ENCODE assay signal across 32 cellular contexts in the genomic region with DNA sequence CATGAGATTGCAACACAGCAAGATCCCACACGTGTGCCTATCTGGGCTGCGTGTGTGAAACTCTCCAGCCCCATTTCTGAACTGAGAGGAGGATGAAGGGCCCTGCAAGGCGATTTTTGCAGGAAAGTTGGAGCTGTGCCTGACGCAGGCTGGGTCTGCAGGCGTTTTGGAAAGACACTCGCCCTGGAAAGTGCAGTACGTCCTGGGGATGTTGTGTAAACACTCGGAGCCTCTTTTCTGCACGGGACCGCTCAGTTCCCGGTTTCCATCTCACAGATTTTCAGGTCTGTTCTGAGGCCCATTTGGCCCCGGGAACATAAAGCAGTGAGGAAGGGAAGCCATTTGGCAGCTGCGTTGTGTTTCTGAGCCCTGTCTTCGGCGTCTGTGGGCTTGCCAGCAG.
"Had no signal": no experiment of that assay in that cellular context is flagged by ENCODE, and none has a peak within 500 bp of the region (broad histone marks: within the 10 kb centered on the region; RNA-seq: fewer than 3 reads in every experiment).

No MANE protein-coding gene starts in this region.

- H3K27me3 ChIP-seq: brain microvascular endothelial cell, Peyer's patch had no signal

- H3K36me3 Mint-ChIP-seq: activated CD4-positive, alpha-beta memory T cell treated with anti-CD3 and anti-CD28 coated beads for 36 hours; activated naive CD4-positive, alpha-beta T cell treated with anti-CD3 and anti-CD28 coated beads, Interleukin-2, amount 10 ng/mL, durations not matched to agents 7 days and 5 days; activated naive CD8-positive, alpha-beta T cell had no signal

- H3K36me3 ChIP-seq: brain microvascular endothelial cell, Peyer's patch had no signal

- DNase-seq: activated B cell treated with CpG ODN at 0.5 μM for 24 hours; activated CD4-positive, alpha-beta memory T cell treated with anti-CD3 and anti-CD28 coated beads for 36 hours; activated CD4-positive, alpha-beta T cell treated with anti-CD3 and anti-CD28 coated beads for 4 hours; activated CD4-positive, alpha-beta T cell treated with anti-CD3 and anti-CD28 coated beads, Interleukin-2, amount 50 U/mL, for 1 hour; activated CD4-positive, CD25-positive, alpha-beta regulatory T cell treated with anti-CD3 and anti-CD28 coated beads, Interleukin-2, amount 50 U/mL, for 72 hours; activated CD8-positive, alpha-beta memory T cell treated with anti-CD3 and anti-CD28 coated beads, Interleukin-2, amount 50 U/mL, for 4 hours; activated effector memory CD4-positive, alpha-beta T cell treated with Interleukin-2 at 50 U/mL for 16 hours; activated naive CD4-positive, alpha-beta T cell treated with anti-CD3 and anti-CD28 coated beads, Interleukin-2, amount 10 ng/mL, durations not matched to agents 7 days and 5 days; activated naive CD8-positive, alpha-beta T cell treated with anti-CD3 and anti-CD28 coated beads, Interleukin-2, amount 50 U/mL, for 24 hours; activated T-cell treated with anti-CD3 and anti-CD28 coated beads, Interleukin-2, amount 50 U/mL, for 48 hours; amniotic stem cell; aorta; brain microvascular endothelial cell; MM.1S; MV-4-11; NCI-H1092; NCI-H1436 treated with DMSO at 0.1 percent for 48 hours; NCI-H1694 treated with DMSO at 0.1 percent for 48 hours; NCI-H2029; NCI-H345; NCI-H524 treated with DMSO at 0.1 percent for 48 hours; NCI-H748 treated with DMSO at 0.1 percent for 48 hours; NK-92 treated with Interleukin-12 subunit alpha and Interleukin-12 subunit beta, amount 100 ng/mL, for 24 hours; PC-3; Peyer's patch; RPMI8226 had no signal

- H3K27ac ChIP-seq: brain microvascular endothelial cell, KMS-11, Peyer's patch, SK-N-MC, VCaP had no signal

- H3K4me1 Mint-ChIP-seq: activated B cell treated with CpG ODN at 0.5 μM for 24 hours; activated naive CD4-positive, alpha-beta T cell treated with anti-CD3 and anti-CD28 coated beads, Interleukin-2, amount 10 ng/mL, durations not matched to agents 7 days and 5 days; activated naive CD8-positive, alpha-beta T cell treated with anti-CD3 and anti-CD28 coated beads, Interleukin-2, amount 50 U/mL, for 24 hours had no signal

- H3K27ac Mint-ChIP-seq: activated B cell treated with CpG ODN at 0.5 μM for 24 hours; activated CD4-positive, alpha-beta memory T cell treated with anti-CD3 and anti-CD28 coated beads for 36 hours; activated naive CD4-positive, alpha-beta T cell treated with anti-CD3 and anti-CD28 coated beads, Interleukin-2, amount 10 ng/mL, durations not matched to agents 7 days and 5 days; activated naive CD8-positive, alpha-beta T cell; activated naive CD8-positive, alpha-beta T cell treated with anti-CD3 and anti-CD28 coated beads, Interleukin-2, amount 50 U/mL, for 24 hours; T-helper 1 cell treated with Interleukin-12 subunit alpha and Interleukin-12 subunit beta and Interleukin-4 antibody, amounts not matched to agents 30 μg/mL and 1 μg/mL, for 36 hours; T-helper 2 cell treated with Interferon-gamma antibody and Interleukin-4, amounts not matched to agents 5 μg/mL and 100 μg/mL, for 36 hours had no signal

- H3K9me3 ChIP-seq: Peyer's patch had no signal

- H3K9me3 Mint-ChIP-seq: activated B cell treated with CpG ODN at 0.5 μM for 24 hours; activated CD4-positive, alpha-beta memory T cell treated with anti-CD3 and anti-CD28 coated beads for 36 hours; T-helper 1 cell treated with Interleukin-12 subunit alpha and Interleukin-12 subunit beta and Interleukin-4 antibody, amounts not matched to agents 30 μg/mL and 1 μg/mL, for 36 hours; T-helper 2 cell treated with Interferon-gamma antibody and Interleukin-4, amounts not matched to agents 5 μg/mL and 100 μg/mL, for 36 hours had no signal

- H3K4me1 ChIP-seq: Peyer's patch had no signal

- H3K4me3 Mint-ChIP-seq: activated B cell treated with CpG ODN at 0.5 μM for 24 hours; activated CD4-positive, alpha-beta memory T cell treated with anti-CD3 and anti-CD28 coated beads for 36 hours; activated naive CD4-positive, alpha-beta T cell treated with anti-CD3 and anti-CD28 coated beads, Interleukin-2, amount 10 ng/mL, durations not matched to agents 7 days and 5 days; activated naive CD8-positive, alpha-beta T cell; activated naive CD8-positive, alpha-beta T cell treated with anti-CD3 and anti-CD28 coated beads, Interleukin-2, amount 50 U/mL, for 24 hours; T-helper 1 cell treated with Interleukin-12 subunit alpha and Interleukin-12 subunit beta and Interleukin-4 antibody, amounts not matched to agents 30 μg/mL and 1 μg/mL, for 36 hours; T-helper 2 cell treated with Interferon-gamma antibody and Interleukin-4, amounts not matched to agents 5 μg/mL and 100 μg/mL, for 36 hours had no signal

- H3K4me3 ChIP-seq: Peyer's patch, SK-N-MC had no signal

- H3K27me3 Mint-ChIP-seq: activated B cell treated with CpG ODN at 0.5 μM for 24 hours; activated CD4-positive, alpha-beta memory T cell treated with anti-CD3 and anti-CD28 coated beads for 36 hours; activated naive CD4-positive, alpha-beta T cell treated with anti-CD3 and anti-CD28 coated beads, Interleukin-2, amount 10 ng/mL, durations not matched to agents 7 days and 5 days; activated naive CD8-positive, alpha-beta T cell treated with anti-CD3 and anti-CD28 coated beads, Interleukin-2, amount 50 U/mL, for 24 hours had no signal

- ATAC-seq: activated naive CD8-positive, alpha-beta T cell treated with anti-CD3 and anti-CD28 coated beads, Interleukin-2, amount 50 U/mL, for 24 hours; PC-3 had no signal
